In the genomic region with DNA sequence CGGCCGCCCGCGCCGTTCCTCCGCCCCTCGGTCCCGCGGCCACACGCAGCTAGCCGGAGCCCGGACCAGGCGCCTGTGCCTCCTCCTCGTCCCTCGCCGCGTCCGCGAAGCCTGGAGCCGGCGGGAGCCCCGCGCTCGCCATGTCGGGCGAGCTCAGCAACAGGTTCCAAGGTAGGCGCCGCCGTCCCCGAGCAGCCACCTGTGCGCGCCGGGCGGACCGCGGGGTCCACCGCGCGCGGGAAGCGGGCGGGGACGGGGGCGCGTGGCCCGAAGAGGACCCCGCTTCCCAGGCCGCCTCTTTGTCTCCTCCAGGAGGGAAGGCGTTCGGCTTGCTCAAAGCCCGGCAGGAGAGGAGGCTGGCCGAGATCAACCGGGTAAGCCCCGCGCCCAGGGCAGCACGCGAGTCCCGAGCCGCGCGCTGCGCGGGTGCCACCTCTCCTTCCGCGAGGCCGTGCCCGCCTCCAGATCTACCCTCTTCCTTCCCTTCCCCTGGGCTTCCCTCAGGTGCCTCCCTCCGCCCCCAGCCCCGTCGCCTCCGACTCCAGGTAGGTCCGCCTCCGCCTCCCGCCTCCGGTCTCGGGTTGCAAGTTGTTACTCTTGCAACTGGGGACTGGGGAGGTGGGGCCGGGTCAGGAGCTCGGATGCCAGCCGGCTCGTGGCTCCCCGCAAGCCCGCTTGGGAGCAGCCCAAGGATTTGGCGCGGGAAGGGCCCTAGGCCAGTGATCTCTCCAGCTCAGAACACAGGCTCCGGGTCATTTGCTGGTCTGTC, we compare ENCODE assay signal across 8 cellular contexts. TPM values are rescaled to one million over a fixed set of nuclear protein-coding genes. Genes with fewer than 3 reads are reported as not detected.
DNase-seq lines count a peak whose midpoint lies in the region; ATAC-seq and TF ChIP-seq lines count a peak whose summit lies in the region.

AIF1L (plus strand) TSS at position 42 of the 769 bp plus-strand sequence; CDS start at position 141, 99 bp downstream.

- POLR2A ChIA-PET in T-cell (lab: Charles Lee) = no interaction called here

- peak within 1 kb of the TSS; percentile 45 for H3K4me3 ChIP-seq in effector memory CD4-positive, alpha-beta T cell (ENCODE audit: insufficient read depth, low read depth, low read length, poor library complexity, severe bottlenecking)
- H3K4me3 ChIP-seq in thoracic aorta = peak within 1 kb of the TSS; percentile 74

- H3K27me3 Mint-ChIP-seq in T-cell (peaks cover 20 to 53% of the 10 kb centered on the region in 2 donors), mesothelial cell of epicardium (ENCODE audit: low read depth) (peaks cover 29% of the 10 kb centered on the region)

- H3K9me3 Mint-ChIP-seq in T-cell (no peaks in the 10 kb centered on the region), mesothelial cell of epicardium (no peaks in the 10 kb centered on the region)

- no peak for TF ChIP-seq CTCF in mesothelial cell of epicardium (IDR thresholded peaks at IDR 0.05; ENCODE audit: unreplicated experiment)
- TF ChIP-seq CTCF in thoracic aorta (IDR thresholded peaks at IDR 0.05) = no peak

- H3K4me1 Mint-ChIP-seq in T-cell (peaks cover 9 to 13% (median 10%) of the 10 kb centered on the region in 3 donors), mesothelial cell of epicardium (peaks cover 14% of the 10 kb centered on the region)

- DNase-seq in activated effector memory CD4-positive, alpha-beta T cell treated with anti-CD3 and anti-CD28 coated beads, Interleukin-2, amount 50 U/mL, for 16 hours = peak; percentile 66
- no peak for DNase-seq in activated effector memory CD4-positive, alpha-beta T cell treated with Interleukin-2 at 50 U/mL for 16 hours
- DNase-seq in T-cell (peak in 2 of 34 experiments; percentile 1 to 11), mesothelial cell of epicardium (ENCODE audit: low spot score in 2 of 2, unreplicated experiment in 2 of 2) (peak; percentile 44 to 63), thoracic aorta (ENCODE audit: low spot score) (no peak)
- no peak for DNase-seq in effector memory CD4-positive, alpha-beta T cell

- no peaks in the 10 kb centered on the region for H3K9me3 ChIP-seq in effector memory CD4-positive, alpha-beta T cell (ENCODE audit: control insufficient read depth, low read length)
- no peaks in the 10 kb centered on the region for H3K9me3 ChIP-seq in thoracic aorta

- H3K27ac ChIP-seq in effector memory CD4-positive, alpha-beta T cell (ENCODE audit: insufficient read depth, low read length, poor library complexity, severe bottlenecking) = no peak within 1 kb of the TSS
- peak within 1 kb of the TSS; percentile 30 to 53 for H3K27ac ChIP-seq in thoracic aorta

- H3K27ac Mint-ChIP-seq in T-cell (peak within 1 kb of the TSS in 1 of 2 donors; percentile 40), mesothelial cell of epicardium (no peak within 1 kb of the TSS)

- peaks cover 8% of the 10 kb centered on the region for H3K4me1 ChIP-seq in effector memory CD4-positive, alpha-beta T cell (ENCODE audit: control insufficient read depth, insufficient read depth, low read length, poor library complexity, severe bottlenecking)
- peaks cover 2 to 40% of the 10 kb centered on the region in 2 donors for H3K4me1 ChIP-seq in thoracic aorta (ENCODE audit: control insufficient read depth in 1 of 2, low read depth in 2 of 2)

- H3K27me3 ChIP-seq in effector memory CD4-positive, alpha-beta T cell (replicated peaks; ENCODE audit: control insufficient read depth, insufficient read depth, low read length, poor library complexity, severe bottlenecking) = peaks cover 8% of the 10 kb centered on the region
- no peaks in the 10 kb centered on the region for H3K27me3 ChIP-seq in thoracic aorta (replicated peaks; ENCODE audit: insufficient read depth)

- peak; percentile 33 to 61 (median 39) for ATAC-seq in T-cell (replicated peaks in 1 of 4)
- no peak for ATAC-seq in thoracic aorta (ENCODE audit: insufficient number of reproducible peaks, low FRiP score, low read depth)
- no peak for ATAC-seq in HG02981 (IDR thresholded peaks at IDR 0.05; ENCODE audit: unreplicated experiment)
- ATAC-seq in GM18909 (IDR thresholded peaks at IDR 0.05; ENCODE audit: poor library complexity, unreplicated experiment) = no peak

- CTCF ChIA-PET in T-cell (lab: Charles Lee) = interaction anchor here in 1 of 2 donors (0.9 kb wide), 1 partner anchor 47 kb away, joined by 3 read pairs; no protein-coding TSS in a partner anchor

- peak within 1 kb of the TSS; percentile 63 to 69 (median 67) for H3K4me3 Mint-ChIP-seq in T-cell
- peak within 1 kb of the TSS; percentile 71 for H3K4me3 Mint-ChIP-seq in mesothelial cell of epicardium

- no peaks in the 10 kb centered on the region for H3K36me3 ChIP-seq in effector memory CD4-positive, alpha-beta T cell (ENCODE audit: control insufficient read depth, insufficient read depth, low read length)
- H3K36me3 ChIP-seq in thoracic aorta = no peaks in the 10 kb centered on the region

- H3K36me3 Mint-ChIP-seq in T-cell = no peaks in the 10 kb centered on the region
- no peaks in the 10 kb centered on the region for H3K36me3 Mint-ChIP-seq in mesothelial cell of epicardium

RNA-seq across cellular contexts. Expression of gene AIF1L, which starts in this region (rescaled TPM):
- total RNA-seq in T-cell (under 1 TPM in 3 of 5 donors, not detected in 2; 0.37 to 0.67 (median 0.51) TPM), mesothelial cell of epicardium (20.0 to 23.1 TPM (median 20.6 TPM) in 3 replicates), thoracic aorta (10 to 100 TPM; 18.8 to 21.9 TPM)

Comparison
In these comparisons a context has a peak if more than half of its experiments do, and no peak if none do; other contexts are left out.
1. RNA of gene AIF1L (total RNA-seq): 20.0 to 23.1 TPM in mesothelial cell of epicardium and 18.8 to 21.9 TPM in thoracic aorta; 0.37 to 0.67 TPM in T-cell; every median in the first group is over 10 times any median in the second.
2. DNase-seq: peak in activated effector memory CD4-positive, alpha-beta T cell treated with anti-CD3 and anti-CD28 coated beads, Interleukin-2, amount 50 U/mL, for 16 hours (single experiment) and mesothelial cell of epicardium (2 of 2); none in activated effector memory CD4-positive, alpha-beta T cell treated with Interleukin-2 at 50 U/mL for 16 hours (single experiment), effector memory CD4-positive, alpha-beta T cell (0 of 3) and thoracic aorta (single experiment).
3. Peak in ATAC-seq in T-cell; RNA of the gene not detected or under 1 TPM.